Comparison of ENCODE assay signal across 10 cellular contexts in the genomic region with DNA sequence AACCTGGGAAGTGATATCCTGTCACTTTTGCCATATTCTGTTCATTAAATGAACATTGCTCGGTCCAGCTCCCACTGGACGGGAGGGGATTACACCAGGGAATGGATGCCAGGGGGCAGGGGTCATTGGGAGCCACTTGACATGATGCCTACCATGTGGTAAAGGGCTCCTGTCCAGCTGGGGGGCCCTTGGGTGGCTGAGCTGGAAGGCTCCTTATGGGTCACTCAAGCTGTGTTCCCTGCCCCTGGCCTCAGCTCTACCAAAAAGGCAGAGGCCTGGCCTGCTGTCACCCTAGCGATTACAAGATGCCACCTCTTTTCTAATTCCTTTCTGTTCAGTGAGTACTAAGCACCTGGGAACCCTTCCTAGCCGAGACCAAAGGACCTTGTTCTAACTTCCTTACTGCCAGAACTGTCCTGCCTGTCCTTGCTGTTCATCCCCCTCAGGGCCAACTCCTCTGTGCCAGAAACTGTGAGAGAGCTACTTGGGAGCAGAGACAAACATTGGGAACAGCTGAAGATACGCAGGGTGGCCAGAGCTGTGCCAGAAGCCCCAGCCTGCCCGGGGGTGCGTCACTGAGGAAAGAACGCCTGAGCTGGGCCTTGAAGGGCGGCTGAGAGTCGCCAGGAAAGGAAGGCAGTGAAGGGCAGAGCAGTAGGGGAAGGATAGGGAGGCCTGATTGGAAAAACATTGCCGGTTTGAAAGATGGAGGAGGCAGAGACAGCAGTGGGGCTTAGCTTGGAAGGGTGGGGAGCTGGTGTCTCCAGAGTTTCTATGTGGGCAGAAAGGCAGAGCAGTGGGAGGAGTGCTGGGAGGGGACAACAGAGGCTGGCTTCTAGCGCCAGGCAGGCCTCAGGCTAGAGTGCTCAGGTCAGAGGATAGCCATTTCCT. TPM values are rescaled to one million over a fixed set of nuclear protein-coding genes. Genes with fewer than 3 reads are reported as not detected.
DNase-seq lines count a peak whose midpoint lies in the region; ATAC-seq, FAIRE-seq and TF ChIP-seq lines count a peak whose summit lies in the region.
"Had no signal": no experiment of that assay in that cellular context is flagged by ENCODE, and none has a peak within 500 bp of the region (broad histone marks: within the 10 kb centered on the region; RNA-seq: fewer than 3 reads in every experiment).

No MANE protein-coding gene starts in this region.

- ATAC-seq in sciatic nerve (peak; percentile 18), GM19463 (IDR thresholded peaks at IDR 0.05; ENCODE audit: unreplicated experiment) (no peak)

- no peak overlapping the region for H3K4me3 ChIP-seq in Loucy (ENCODE audit: low read length, poor library complexity, severe bottlenecking)
- no peak overlapping the region for H3K4me3 ChIP-seq in kidney (ENCODE audit: low read length in 2 of 2)
- H3K4me3 ChIP-seq in sigmoid colon, result no peak overlapping the region
- H3K4me3 ChIP-seq in small intestine (ENCODE audit: low read depth in 1 of 2, low read length in 2 of 2), result no peak overlapping the region
- H3K4me3 ChIP-seq: PC-9, upper lobe of left lung had no signal

- intact Hi-C loops in kidney (cut with DNase I) (no loop called here), sciatic nerve (cut with DNase I) (loop anchor here (10.0 kb wide), 1 partner anchor 63 kb away; no protein-coding TSS in a partner anchor), sigmoid colon (cut with DNase I) (loop anchor here (2.0 kb wide), 1 partner anchor 351 kb away; no protein-coding TSS in a partner anchor)

- no peak overlapping the region for H2AFZ ChIP-seq in Loucy (ENCODE audit: low read length)
- H2AFZ ChIP-seq: PC-9 had no signal

- H3K9me2 ChIP-seq in Loucy (replicated peaks; ENCODE audit: low read depth, low read length), result no peaks in the 10 kb centered on the region
- H3K9me2 ChIP-seq: SK-N-SH had no signal

- H3K36me3 ChIP-seq in Loucy (ENCODE audit: insufficient read depth, low read length), result no peaks in the 10 kb centered on the region
- no peaks in the 10 kb centered on the region for H3K36me3 ChIP-seq in kidney (ENCODE audit: control insufficient read depth in 1 of 2, insufficient read depth in 2 of 2, low read length in 2 of 2)
- H3K36me3 ChIP-seq in sigmoid colon, result no peaks in the 10 kb centered on the region
- H3K36me3 ChIP-seq in small intestine (ENCODE audit: control insufficient read depth in 2 of 2, insufficient read depth in 2 of 2, low read length in 2 of 2), result no peaks in the 10 kb centered on the region
- H3K36me3 ChIP-seq: upper lobe of left lung had no signal

- in situ Hi-C loops in G401 (cut with HindIII; ENCODE audit: low sequenced_read_pairs), result no loop called here

- H3F3A ChIP-seq in Loucy (ENCODE audit: low read depth), result no peaks in the 10 kb centered on the region

- H3K27ac ChIP-seq in kidney (ENCODE audit: low read depth in 2 of 2, low read length in 2 of 2) (no peak overlapping the region), sigmoid colon (no peak overlapping the region), small intestine (ENCODE audit: low read depth in 1 of 2, low read length in 1 of 2) (no peak overlapping the region)
- H3K27ac ChIP-seq: PC-9, upper lobe of left lung had no signal

- no peak overlapping the region for H3K9ac ChIP-seq in Loucy (ENCODE audit: low read depth, low read length, poor library complexity, severe bottlenecking)
- no peak overlapping the region for H3K9ac ChIP-seq in kidney (ENCODE audit: low read length in 2 of 2)
- H3K9ac ChIP-seq: SK-N-SH had no signal

- H3K27me3 ChIP-seq in Loucy (ENCODE audit: insufficient read depth, low read length, poor library complexity, severe bottlenecking), result no peaks in the 10 kb centered on the region
- H3K27me3 ChIP-seq in sigmoid colon, result no peaks in the 10 kb centered on the region
- no peaks in the 10 kb centered on the region for H3K27me3 ChIP-seq in small intestine (ENCODE audit: control insufficient read depth in 2 of 2, insufficient read depth in 2 of 2, low read length in 2 of 2)
- H3K27me3 ChIP-seq: upper lobe of left lung had no signal

- no peaks in the 10 kb centered on the region for H4K20me1 ChIP-seq in Loucy (ENCODE audit: insufficient read depth, low read length, poor library complexity, severe bottlenecking)

- TF ChIP-seq EP300 in sigmoid colon (IDR thresholded peaks at IDR 0.05), result no peak

- H3K4me1 ChIP-seq in Loucy (ENCODE audit: insufficient read depth, low read length, poor library complexity, severe bottlenecking), result peaks cover 15% of the 10 kb centered on the region
- H3K4me1 ChIP-seq in kidney (ENCODE audit: control insufficient read depth in 1 of 2, insufficient read depth in 1 of 2, low read depth in 1 of 2, low read length in 2 of 2), result no peaks in the 10 kb centered on the region
- H3K4me1 ChIP-seq in sigmoid colon, result no peaks in the 10 kb centered on the region
- H3K4me1 ChIP-seq in small intestine (ENCODE audit: control insufficient read depth in 2 of 2, insufficient read depth in 1 of 2, low read depth in 1 of 2, low read length in 1 of 2), result no peaks in the 10 kb centered on the region

- FAIRE-seq in kidney (lab: Jason Lieb, UNC), result no peak
- no peak for FAIRE-seq in small intestine (lab: Jason Lieb, UNC)

- no peaks in the 10 kb centered on the region for H3K79me2 ChIP-seq in Loucy (ENCODE audit: insufficient read depth, low read length)

- no peaks in the 10 kb centered on the region for H3K9me3 ChIP-seq in Loucy (ENCODE audit: insufficient read depth, low read depth, low read length)
- H3K9me3 ChIP-seq in kidney (ENCODE audit: control insufficient read depth in 1 of 2, low read length in 2 of 2), result no peaks in the 10 kb centered on the region
- H3K9me3 ChIP-seq in sigmoid colon, result no peaks in the 10 kb centered on the region
- H3K9me3 ChIP-seq in small intestine (ENCODE audit: control insufficient read depth, low read depth), result no peaks in the 10 kb centered on the region
- H3K9me3 ChIP-seq: SK-N-SH, upper lobe of left lung had no signal

- TF ChIP-seq POLR2A in sigmoid colon (IDR thresholded peaks at IDR 0.05), result no peak

- DNase-seq in G401 (ENCODE audit: low spot score), result peak; percentile 29
- peak; percentile 55 for DNase-seq in kidney
- DNase-seq in sciatic nerve (ENCODE audit: low spot score), result no peak
- DNase-seq in sigmoid colon, result no peak
- no peak for DNase-seq in small intestine

- TF ChIP-seq CTCF in Loucy (conservative IDR thresholded peaks at IDR 0.05; ENCODE audit: low read length) (no peak), kidney (IDR thresholded peaks at IDR 0.05; ENCODE audit: borderline replicate concordance, extremely low read depth, insufficient read depth) (no peak), sigmoid colon (IDR thresholded peaks at IDR 0.05) (no peak)

- WGBS in sigmoid colon, 2 donors, result 92 to 93% methylated on average over 12 of the region's 12 CpGs
- WGBS in small intestine, 3 donors, result 91 to 95% (median 92%) methylated on average over 12 of the region's 12 CpGs

- H3K4me2 ChIP-seq in Loucy (ENCODE audit: low read depth, low read length, poor library complexity, severe bottlenecking), result peak overlapping the region; percentile 35
- H3K4me2 ChIP-seq: PC-9, SK-N-SH had no signal

RNA-seq across cellular contexts. Expression of gene UVRAG, which starts 12.7 kb away (rescaled TPM):
- total RNA-seq in G401 (2014; rRNA removed; shearing (Covaris generic)), result 10.1 and 12.3 TPM in 2 replicates
- total RNA-seq in kidney, result 27.9 TPM
- 7.2 TPM for polyA plus RNA-seq in kidney (ENCODE audit: insufficient read depth, low read depth, low replicate concordance)
- 39.2 TPM for total RNA-seq in sciatic nerve
- total RNA-seq in sigmoid colon, result 10 to 100 TPM; 29.3 to 43.2 (median 35.6) TPM
- 10 to 100 TPM in 1 of 3 donors, 1 to 10 TPM in 2; 4.9 to 10.8 (median 6.6) TPM for polyA plus RNA-seq in sigmoid colon
- polyA plus RNA-seq in small intestine, result 1 to 10 TPM; 5.4 to 7.7 (median 6.5) TPM

RNA-seq across cellular contexts. Expression of gene DGAT2, which starts 33.7 kb away (rescaled TPM):
- total RNA-seq in G401 (2014; rRNA removed; shearing (Covaris generic)), result 94.6 and 105 TPM in 2 replicates
- total RNA-seq in kidney (1.4 TPM), sciatic nerve (20.3 TPM), sigmoid colon (10 to 100 TPM in 1 of 4 donors, 1 to 10 TPM in 1, under 1 TPM in 2; 0.55 to 20.3 (median 0.92) TPM)
- polyA plus RNA-seq in kidney (ENCODE audit: insufficient read depth, low read depth, low replicate concordance) (7.0 TPM), sigmoid colon (10 to 100 TPM in 1 of 3 donors, 1 to 10 TPM in 2; 1.2 to 16.5 (median 3.6) TPM), small intestine (10 to 100 TPM in 2 of 3 donors, 1 to 10 TPM in 1; 5.8 to 22.3 (median 10.5) TPM)

Comparison
In these comparisons a context has a peak if more than half of its experiments do, and no peak if none do; other contexts are left out.
1. DNase-seq: peak in G401 (single experiment) and kidney (single experiment); none in sciatic nerve (single experiment), sigmoid colon (single experiment) and small intestine (single experiment).